Comparison of ENCODE assay signal across 22 cellular contexts in the genomic region with DNA sequence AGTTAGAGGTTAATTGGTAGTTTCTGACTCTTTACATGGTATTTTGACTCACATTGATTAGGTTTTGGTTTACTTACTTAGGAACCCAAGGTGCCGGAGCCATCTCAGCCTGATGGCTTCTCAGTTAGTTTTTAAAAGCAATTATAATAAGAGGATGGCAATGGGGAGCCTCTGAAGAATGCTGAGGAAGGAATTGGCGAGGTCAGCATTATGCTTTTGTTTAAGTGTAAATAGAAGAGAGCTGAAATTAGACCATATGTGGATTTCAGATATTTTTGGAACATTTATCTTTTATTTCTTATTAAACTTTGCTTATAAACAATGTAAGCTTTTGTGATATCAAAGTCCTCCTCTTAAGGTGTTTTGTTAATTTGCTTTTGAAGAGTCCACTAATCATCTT.
DNase-seq lines count a peak whose midpoint lies in the region; ATAC-seq, FAIRE-seq and TF ChIP-seq lines count a peak whose summit lies in the region.
"Had no signal": no experiment of that assay in that cellular context is flagged by ENCODE, and none has a peak within 500 bp of the region (broad histone marks: within the 10 kb centered on the region; RNA-seq: fewer than 3 reads in every experiment).

No MANE protein-coding gene starts in this region.

- H3K4me3 ChIP-seq in HepG2 (replicated peaks in 1 of 3; ENCODE audit: insufficient read depth in 1 of 3, low read depth in 2 of 3, low read length in 3 of 3), result no peak overlapping the region
- no peak overlapping the region for H3K4me3 ChIP-seq in right lobe of liver
- no peak overlapping the region for H3K4me3 ChIP-seq in H1 (ENCODE audit: extremely low read depth in 1 of 4, insufficient read depth in 2 of 4, low read depth in 3 of 4, low read length in 4 of 4)
- H3K4me3 ChIP-seq: BLaER1 treated with 17β-estradiol and CSF1 and Interleukin-3, amounts not matched to agents 10 nM and 100 nM; GM12878; GM23338; HAP-1 had no signal

- H3K18ac ChIP-seq in H1 (ENCODE audit: extremely low read depth, low read length), result no peak overlapping the region

- no peak for DNase-seq in HepG2 (ENCODE audit: low spot score)
- no peak for DNase-seq in right lobe of liver
- DNase-seq in NCI-H69 (lab: John Stamatoyannopoulos, UW), result peak; percentile 51
- DNase-seq in H1 (ENCODE audit: low read depth in 1 of 2, low spot score in 2 of 2), result no peak
- no peak for DNase-seq in posterior cingulate gyrus
- DNase-seq: BE2C; CD4-positive, alpha-beta T cell; CD8-positive, alpha-beta memory T cell; DMS 273 treated with DMSO at 0.1 percent for 48 hours; DMS79; GDM1 had no signal

- no peak overlapping the region for H4K91ac ChIP-seq in H1 (replicated peaks; ENCODE audit: insufficient read length, low read length)

- ATAC-seq in HepG2 (no peak), right lobe of liver (no peak), GM21723 (IDR thresholded peaks at IDR 0.05; ENCODE audit: unreplicated experiment) (no peak), HG03095 (IDR thresholded peaks at IDR 0.05; ENCODE audit: unreplicated experiment) (no peak)
- ATAC-seq: GM12878, GM23338 had no signal

- no peak for TF ChIP-seq CTCF in HepG2 (CRISPR knock-in tag; IDR thresholded peaks at IDR 0.05)
- no peak for TF ChIP-seq CTCF in right lobe of liver (IDR thresholded peaks at IDR 0.05)
- no peak for TF ChIP-seq CTCF in H1 (IDR thresholded peaks at IDR 0.05; ENCODE audit: control extremely low read depth in 1 of 3, insufficient read depth in 1 of 3, low read depth in 1 of 3, low read length in 3 of 3)

- in situ Hi-C loops in HepG2 (cut with HindIII; ENCODE audit: extremely low pct_ligation_motif_present, low pct_unique_long_range_greater_than_20kb), result no loop called here

- TF ChIP-seq EP300 in HepG2 (IDR thresholded peaks at IDR 0.05; ENCODE audit: low read depth in 2 of 2, low read length in 2 of 2), result no peak
- no peak for TF ChIP-seq EP300 in HepG2 (CRISPR knock-in tag; IDR thresholded peaks at IDR 0.05; ENCODE audit: borderline replicate concordance)
- no peak for TF ChIP-seq EP300 in H1 (IDR thresholded peaks at IDR 0.05; ENCODE audit: borderline replicate concordance in 1 of 2, low read depth in 2 of 2, low read length in 2 of 2)

- POLR2A ChIA-PET in HepG2 (lab: Yijun Ruan, JAX) (no interaction called here), H1 (lab: Charles Lee; ENCODE audit: partially characterized antibody) (interaction anchor here (0.6 kb wide), 1 partner anchor 197 kb away, joined by 3 read pairs; no protein-coding TSS in a partner anchor)

- H3K14ac ChIP-seq in H1 (ENCODE audit: insufficient read length), result no peak overlapping the region

- no peak overlapping the region for H2BK15ac ChIP-seq in H1 (ENCODE audit: low read length)

- no peak overlapping the region for H4K5ac ChIP-seq in H1 (ENCODE audit: insufficient read length, low read depth, low read length)

- H3K79me1 ChIP-seq in H1 (ENCODE audit: low read depth, low read length), result no peaks in the 10 kb centered on the region

- H4K8ac ChIP-seq in H1 (ENCODE audit: extremely low read depth, insufficient read depth, low read length), result no peak overlapping the region

- TF ChIP-seq POLR2A in HepG2 (IDR thresholded peaks at IDR 0.05; ENCODE audit: insufficient read depth in 1 of 2, low read depth in 2 of 2, low read length in 2 of 2), result no peak
- no peak for TF ChIP-seq POLR2A in right lobe of liver (IDR thresholded peaks at IDR 0.05)
- TF ChIP-seq POLR2A in H1 (IDR thresholded peaks at IDR 0.05; ENCODE audit: control extremely low read depth in 1 of 2, low read depth in 2 of 2, low read length in 2 of 2), result no peak

- H3K27ac ChIP-seq in HepG2 (ENCODE audit: extremely low read length, insufficient read depth, low read length) (no peak overlapping the region), right lobe of liver (no peak overlapping the region), H1 (ENCODE audit: low read depth, low read length) (no peak overlapping the region)
- H3K27ac ChIP-seq: 22Rv1; BLaER1 treated with 17β-estradiol and CSF1 and Interleukin-3, amounts not matched to agents 10 nM and 100 nM had no signal

- FAIRE-seq in HepG2 (lab: Jason Lieb, UNC) (no peak), H1 (lab: Jason Lieb, UNC) (no peak)
- FAIRE-seq: A204.1, D721Med, GM12878, GM19239, H54 had no signal

- H2BK5ac ChIP-seq in H1 (ENCODE audit: low read depth, low read length), result no peak overlapping the region

- H3K4me1 ChIP-seq in HepG2 (ENCODE audit: insufficient read depth, low read length), result no peaks in the 10 kb centered on the region
- H3K4me1 ChIP-seq in right lobe of liver, result no peaks in the 10 kb centered on the region
- peaks cover 0 to 2% (median 0%) of the 10 kb centered on the region in 4 experiments; a peak in 1 of 7 replicates for H3K4me1 ChIP-seq in H1 (replicated peaks in 1 of 4; ENCODE audit: control insufficient read depth in 3 of 4, insufficient read depth in 4 of 4, low read length in 3 of 4)
- H3K4me1 ChIP-seq: HAP-1 had no signal

- H3K9ac ChIP-seq in HepG2 (ENCODE audit: insufficient read depth, low read depth, low read length) (no peak overlapping the region), H1 (replicated peaks in 1 of 4; ENCODE audit: extremely low read depth in 1 of 4, low read depth in 3 of 4, low read length in 3 of 4) (no peak overlapping the region)
- H3K9ac ChIP-seq: BLaER1 treated with 17β-estradiol and CSF1 and Interleukin-3, amounts not matched to agents 10 nM and 100 nM had no signal

- H3K27me3 ChIP-seq in HepG2 (ENCODE audit: control insufficient read depth in 1 of 2, insufficient read depth in 2 of 2, low read length in 2 of 2), result no peaks in the 10 kb centered on the region
- no peaks in the 10 kb centered on the region for H3K27me3 ChIP-seq in right lobe of liver
- H3K27me3 ChIP-seq in H1 (replicated peaks in 1 of 4; ENCODE audit: control insufficient read depth in 3 of 4, extremely low read depth in 1 of 4, insufficient read depth in 3 of 4, low read length in 3 of 4), result no peaks in the 10 kb centered on the region
- H3K27me3 ChIP-seq: BE2C; BLaER1 treated with 17β-estradiol and CSF1 and Interleukin-3, amounts not matched to agents 10 nM and 100 nM had no signal

- WGBS in HepG2 (ENCODE audit: low lambda C conversion rate), result 9% methylated on average over 2 of the region's 2 CpGs
- WGBS in right lobe of liver (ENCODE audit: insufficient coverage, low coverage, low lambda C conversion rate, missing lambda C conversion rate), result 40% methylated on average over 2 of the region's 2 CpGs
- 94% methylated on average over 2 of the region's 2 CpGs; no CpG with 5 or more reads in 1 of the 2 experiments for WGBS in H1 (ENCODE audit: extremely low coverage in 1 of 2, insufficient coverage in 1 of 2, insufficient read length in 1 of 2, insufficient replicate concordance in 2 of 2, low coverage in 1 of 2, low lambda C conversion rate in 2 of 2, missing lambda C conversion rate in 1 of 2), 2 experiments

- H3K4me2 ChIP-seq in HepG2 (ENCODE audit: low read depth, low read length) (no peak overlapping the region), H1 (ENCODE audit: insufficient read depth in 1 of 2, low read depth in 2 of 2, low read length in 2 of 2) (no peak overlapping the region)
- H3K4me2 ChIP-seq: GM23338 had no signal

- no peaks in the 10 kb centered on the region for H3K36me3 ChIP-seq in HepG2 (replicated peaks in 1 of 2; ENCODE audit: control insufficient read depth in 1 of 2, insufficient read depth in 2 of 2, low read length in 2 of 2)
- H3K36me3 ChIP-seq in right lobe of liver, result no peaks in the 10 kb centered on the region
- H3K36me3 ChIP-seq in H1 (ENCODE audit: control insufficient read depth in 2 of 4, insufficient read depth in 4 of 4, low read length in 3 of 4), result no peaks in the 10 kb centered on the region; a peak in 1 of 8 replicates
- H3K36me3 ChIP-seq: BLaER1 treated with 17β-estradiol and CSF1 and Interleukin-3, amounts not matched to agents 10 nM and 100 nM; HAP-1 had no signal

- no peak overlapping the region for H3K56ac ChIP-seq in H1 (replicated peaks; ENCODE audit: insufficient read length, low read depth, low read length)

- CTCF ChIA-PET in HepG2 (lab: Yijun Ruan, JAX; ENCODE audit: low intra/inter-chr PET ratio, low total read pairs) (no interaction called here), H1 (lab: Charles Lee; ENCODE audit: partially characterized antibody) (interaction anchor here (1.0 to 1.7 kb wide), 2 partner anchors 9 to 356 kb away, joined by 3 to 4 read pairs; no protein-coding TSS in a partner anchor)

- H2BK120ac ChIP-seq in H1 (replicated peaks; ENCODE audit: low read depth, low read length), result no peak overlapping the region

- H3K79me2 ChIP-seq in HepG2 (ENCODE audit: insufficient read depth, low read length) (no peaks in the 10 kb centered on the region), H1 (ENCODE audit: control insufficient read depth in 1 of 2, insufficient read depth in 2 of 2, low read length in 2 of 2) (no peaks in the 10 kb centered on the region)

- H2AFZ ChIP-seq in HepG2 (ENCODE audit: low read length) (no peak overlapping the region), H1 (ENCODE audit: low read length) (no peak overlapping the region)
- H2AFZ ChIP-seq: GM23338 had no signal

- no peak overlapping the region for H3K23ac ChIP-seq in H1 (ENCODE audit: insufficient read length)

- intact Hi-C loops in HepG2 (cut with micrococcal nuclease; ENCODE audit: unreplicated experiment), result no loop called here
- intact Hi-C loops in right lobe of liver (cut with DNase I), result no loop called here
- intact Hi-C loops in posterior cingulate gyrus (cut with DNase I), result no loop called here

- no peak overlapping the region for H2BK20ac ChIP-seq in H1 (ENCODE audit: low read length)

- BruUV-seq in HepG2 (replicated peaks; lab: Mats Ljungman, UMichigan), result no TSS peak

- H3K4ac ChIP-seq in H1 (replicated peaks; ENCODE audit: insufficient read length, low read depth, low read length), result no peak overlapping the region

- no peaks in the 10 kb centered on the region for H4K20me1 ChIP-seq in HepG2 (ENCODE audit: insufficient read depth, low read length)
- no peaks in the 10 kb centered on the region for H4K20me1 ChIP-seq in H1 (replicated peaks in 1 of 2; ENCODE audit: control insufficient read depth in 1 of 2, insufficient read depth in 2 of 2, low read length in 2 of 2)
- H4K20me1 ChIP-seq: BLaER1 treated with 17β-estradiol and CSF1 and Interleukin-3, amounts not matched to agents 10 nM and 100 nM had no signal

- H3K23me2 ChIP-seq in H1 (ENCODE audit: low read depth, low read length), result no peaks in the 10 kb centered on the region

- no peak overlapping the region for H2AK5ac ChIP-seq in H1 (ENCODE audit: low read depth, low read length)

- H3K9me3 ChIP-seq in HepG2 (ENCODE audit: low read length) (no peaks in the 10 kb centered on the region), right lobe of liver (no peaks in the 10 kb centered on the region), H1 (ENCODE audit: insufficient read depth in 2 of 2, low read depth in 1 of 2, low read length in 1 of 2) (peaks cover 3 to 8% of the 10 kb centered on the region in 2 experiments; a peak in 1 of 4 replicates)
- H3K9me3 ChIP-seq: BE2C, HAP-1 had no signal

- no peak for TF ChIP-seq RAD21 in HepG2 (CRISPR knock-in tag; IDR thresholded peaks at IDR 0.05)
- no peak for TF ChIP-seq RAD21 in H1 (IDR thresholded peaks at IDR 0.05 in 1 of 2, conservative IDR thresholded peaks at IDR 0.05 in 1 of 2; ENCODE audit: low read depth in 2 of 2, low read length in 2 of 2)

- H2BK12ac ChIP-seq in H1 (ENCODE audit: low read depth, low read length), result no peak overlapping the region

TF ChIP-seq in HepG2, 621 proteins besides CTCF, POLR2A, EP300 and RAD21 (continues in another document):
- TF ChIP-seq ZC3H13 (CRISPR knock-in tag; IDR thresholded peaks at IDR 0.05), result no peak

Comparison
In these comparisons a context has a peak if more than half of its experiments do, and no peak if none do; other contexts are left out.
1. Of the 41 proteins assayed by ChIP-seq in both HepG2 and H1: peak only in HepG2: none; only in H1: none; in both: MAFK; in neither: 40.